8 cellular contexts compared by ENCODE assay signal in genomic region chr3:79086514-79086913, GRCh38.
DNase-seq lines count a peak whose midpoint lies in the region; ATAC-seq, FAIRE-seq and TF ChIP-seq lines count a peak whose summit lies in the region.

No MANE protein-coding gene starts in this region.

- no peaks in the 10 kb centered on the region for H3K27me3 ChIP-seq in Peyer's patch
- H3K27me3 ChIP-seq in lung (ENCODE audit: control insufficient read depth, insufficient read depth), result no peaks in the 10 kb centered on the region

- H3K27ac ChIP-seq in Peyer's patch (no peak overlapping the region), lung (ENCODE audit: low read depth in 1 of 2, low read length in 1 of 2) (no peak overlapping the region)

- ATAC-seq in GM21576 (IDR thresholded peaks at IDR 0.05; ENCODE audit: unreplicated experiment) (peak; percentile 93), lung (ENCODE audit: insufficient read depth, low FRiP score) (peak; percentile 73)

- WGBS in lung, 2 donors, result 8 to 10% methylated on average over 6 of the region's 6 CpGs

- H3K9me3 ChIP-seq in Peyer's patch (no peaks in the 10 kb centered on the region), lung (ENCODE audit: control insufficient read depth in 2 of 2, insufficient read depth in 1 of 2, low read length in 1 of 2) (no peaks in the 10 kb centered on the region)

- FAIRE-seq in HTR-8/SVneo (lab: Jason Lieb, UNC), result peak; percentile 9

- TF ChIP-seq CTCF in Peyer's patch (IDR thresholded peaks at IDR 0.05) (peak in 4 of 6 experiments; percentile 55 to 70 (median 68)), choroid plexus epithelial cell (conservative IDR thresholded peaks at IDR 0.05; ENCODE audit: low read depth, low read length) (peak; percentile 83), lung (IDR thresholded peaks at IDR 0.05; ENCODE audit: control extremely low read depth, extremely low read depth) (no peak)

- DNase-seq in activated CD4-positive, alpha-beta T cell treated with anti-CD3 and anti-CD28 coated beads for 48 hours, result peak; percentile 27
- DNase-seq in activated CD4-positive, alpha-beta T cell treated with anti-CD3 and anti-CD28 coated beads, Interleukin-2, amount 50 U/mL, for 1 hour, result no peak
- DNase-seq in HTR-8/SVneo (ENCODE audit: insufficient read length, low spot score) (peak; percentile 35), Peyer's patch (peak in 1 of 3 donors; percentile 74), choroid plexus epithelial cell (ENCODE audit: low read depth) (peak; percentile 80), lung (ENCODE audit: low spot score) (peak; percentile 30), DMS153 treated with DMSO at 0.1 percent for 48 hours (lab: John Stamatoyannopoulos, UW; ENCODE audit: unreplicated experiment) (no peak)

- TF ChIP-seq POLR2A in Peyer's patch (IDR thresholded peaks at IDR 0.05), result no peak

- H3K4me3 ChIP-seq in Peyer's patch, result no peak overlapping the region
- no peak overlapping the region for H3K4me3 ChIP-seq in choroid plexus epithelial cell (ENCODE audit: low read depth, low read length)
- H3K4me3 ChIP-seq in lung, result no peak overlapping the region

- H3K4me1 ChIP-seq in Peyer's patch (no peaks in the 10 kb centered on the region), lung (ENCODE audit: control insufficient read depth in 2 of 2, insufficient read depth in 2 of 2, low read length in 2 of 2) (no peaks in the 10 kb centered on the region)

- H3K36me3 ChIP-seq in Peyer's patch (no peaks in the 10 kb centered on the region), lung (ENCODE audit: control insufficient read depth in 2 of 2, insufficient read depth in 2 of 2, low read length in 2 of 2) (no peaks in the 10 kb centered on the region)

Comparison
In these comparisons a context has a peak if more than half of its experiments do, and no peak if none do; other contexts are left out.
1. DNase-seq: peak in activated CD4-positive, alpha-beta T cell treated with anti-CD3 and anti-CD28 coated beads for 48 hours (single experiment), HTR-8/SVneo (single experiment), choroid plexus epithelial cell (single experiment) and lung (single experiment); none in activated CD4-positive, alpha-beta T cell treated with anti-CD3 and anti-CD28 coated beads, Interleukin-2, amount 50 U/mL, for 1 hour (single experiment) and DMS153 treated with DMSO at 0.1 percent for 48 hours (single experiment).